ENCODE assay signal across 9 cellular contexts in the genomic region with DNA sequence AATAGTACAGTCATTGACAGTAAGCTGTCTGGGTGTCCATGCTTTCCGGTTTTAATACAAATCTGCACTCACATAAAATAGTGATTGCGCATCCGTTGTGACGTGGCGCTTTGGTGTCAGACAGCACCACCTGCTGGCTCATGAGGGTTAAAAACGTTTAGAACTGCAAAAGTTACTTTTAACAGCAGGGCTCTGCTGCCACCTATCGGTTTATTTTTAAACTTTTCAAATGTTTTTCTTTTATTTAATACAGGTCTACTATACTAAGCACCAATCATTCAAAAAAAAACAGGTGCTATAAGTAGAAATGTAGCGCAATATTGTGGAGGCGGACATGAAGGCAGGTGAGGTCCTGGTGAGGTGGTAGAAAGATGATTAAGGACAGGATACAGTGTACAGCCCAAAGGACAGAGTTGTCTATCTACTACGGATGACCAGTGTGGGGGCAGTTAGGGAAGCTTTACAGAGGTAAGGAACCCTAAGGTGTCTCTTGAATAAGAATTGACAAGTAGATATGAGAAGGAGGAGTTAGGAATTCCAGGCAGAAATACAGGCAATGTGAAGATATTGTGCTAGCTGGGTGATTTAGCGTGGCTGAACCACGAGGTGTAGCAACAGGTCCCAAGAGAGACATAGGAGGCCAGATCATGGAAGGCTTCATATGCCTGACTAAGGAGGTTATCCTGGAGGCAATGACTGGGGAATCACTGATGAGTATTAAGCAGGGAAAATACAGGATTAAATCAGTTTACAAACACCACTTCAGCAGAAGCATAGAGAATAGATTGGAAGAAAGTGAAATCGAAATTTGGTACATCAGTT.
A peak's percentile ranks its signal among the peaks of the same experiment; 100 is the strongest.
DNase-seq lines count a peak whose midpoint lies in the region; ATAC-seq and TF ChIP-seq lines count a peak whose summit lies in the region.
"Had no signal": no experiment of that assay in that cellular context is flagged by ENCODE, and none has a peak within 500 bp of the region (broad histone marks: within the 10 kb centered on the region; RNA-seq: fewer than 3 reads in every experiment).

No MANE protein-coding gene starts in this region.

- H3K27ac Mint-ChIP-seq in endodermal cell: no peak overlapping the region
- H3K27ac Mint-ChIP-seq: IgD-negative memory B cell had no signal

- H3K27me3 ChIP-seq in endodermal cell (ENCODE audit: control insufficient read depth, insufficient read depth, low read length, poor library complexity, severe bottlenecking): peaks cover 30% of the 10 kb centered on the region

- H3K36me3 ChIP-seq in endodermal cell (ENCODE audit: control insufficient read depth, insufficient read depth, low read length): no peaks in the 10 kb centered on the region

- H3K4me1 ChIP-seq in endodermal cell (ENCODE audit: control insufficient read depth, insufficient read depth, low read length): no peaks in the 10 kb centered on the region

- peak; percentile 93 for DNase-seq in CD1c-positive myeloid dendritic cell (ENCODE audit: extremely low spot score)
- DNase-seq in HS-5 (ENCODE audit: low read depth): peak; percentile 71
- DNase-seq in NK-92 treated with Interleukin-12 subunit alpha and Interleukin-12 subunit beta, amount 100 ng/mL, for 24 hours (lab: John Stamatoyannopoulos, UW): peak; percentile 17
- DNase-seq in activated CD8-positive, alpha-beta memory T cell treated with anti-CD3 and anti-CD28 coated beads for 24 hours: peak; percentile 83
- peak; percentile 89 for DNase-seq in endodermal cell
- peak; percentile 89 for DNase-seq in midbrain (lab: John Stamatoyannopoulos, UW)
- DNase-seq in stimulated activated CD8-positive, alpha-beta memory T cell treated with anti-CD3 and anti-CD28 coated beads, Interleukin-4, amount 100 ng/mL, for 1 hour (ENCODE audit: low read depth in 2 of 2, low spot score in 1 of 2): peak; percentile 51 to 59

- no peaks in the 10 kb centered on the region for H3K9me3 ChIP-seq in endodermal cell (ENCODE audit: control insufficient read depth, low read length)

- no peak overlapping the region for H3K27ac ChIP-seq in endodermal cell (ENCODE audit: low read depth, low read length)

- peak; percentile 100 for TF ChIP-seq CTCF in endodermal cell (conservative IDR thresholded peaks at IDR 0.05)

- H3K27me3 Mint-ChIP-seq in endodermal cell (ENCODE audit: insufficient read depth): peaks cover 7% of the 10 kb centered on the region
- H3K27me3 Mint-ChIP-seq: IgD-negative memory B cell had no signal

- H3K36me3 Mint-ChIP-seq in endodermal cell (ENCODE audit: low read depth): no peaks in the 10 kb centered on the region
- H3K36me3 Mint-ChIP-seq: IgD-negative memory B cell had no signal

- H3K4me1 Mint-ChIP-seq in endodermal cell: no peaks in the 10 kb centered on the region

- H3K9ac ChIP-seq in endodermal cell (ENCODE audit: extremely low read depth, low read length, poor library complexity, severe bottlenecking): no peak overlapping the region

- no peaks in the 10 kb centered on the region for H3K9me3 Mint-ChIP-seq in endodermal cell

- H3K4me3 ChIP-seq in endodermal cell (ENCODE audit: low read length): no peak overlapping the region

- WGBS in endodermal cell (ENCODE audit: insufficient coverage in 1 of 2, insufficient read length in 1 of 2), 2 experiments: 31 to 39% methylated on average over 9 to 12 of the region's 13 CpGs

- H3K4me3 Mint-ChIP-seq in endodermal cell: no peak overlapping the region
- H3K4me3 Mint-ChIP-seq: IgD-negative memory B cell had no signal

- ATAC-seq in GM19395 (IDR thresholded peaks at IDR 0.05; ENCODE audit: unreplicated experiment): peak; percentile 93

Comparison
In these comparisons a context has a peak if more than half of its experiments do, and no peak if none do; other contexts are left out.
1. DNase-seq: peak in every context shown above with its lines; median percentile 93 in CD1c-positive myeloid dendritic cell; 89 in endodermal cell; 89 in midbrain; 83 in activated CD8-positive, alpha-beta memory T cell treated with anti-CD3 and anti-CD28 coated beads for 24 hours; 71 in HS-5; 55 in stimulated activated CD8-positive, alpha-beta memory T cell treated with anti-CD3 and anti-CD28 coated beads, Interleukin-4, amount 100 ng/mL, for 1 hour; 17 in NK-92 treated with Interleukin-12 subunit alpha and Interleukin-12 subunit beta, amount 100 ng/mL, for 24 hours.